In the genomic region with DNA sequence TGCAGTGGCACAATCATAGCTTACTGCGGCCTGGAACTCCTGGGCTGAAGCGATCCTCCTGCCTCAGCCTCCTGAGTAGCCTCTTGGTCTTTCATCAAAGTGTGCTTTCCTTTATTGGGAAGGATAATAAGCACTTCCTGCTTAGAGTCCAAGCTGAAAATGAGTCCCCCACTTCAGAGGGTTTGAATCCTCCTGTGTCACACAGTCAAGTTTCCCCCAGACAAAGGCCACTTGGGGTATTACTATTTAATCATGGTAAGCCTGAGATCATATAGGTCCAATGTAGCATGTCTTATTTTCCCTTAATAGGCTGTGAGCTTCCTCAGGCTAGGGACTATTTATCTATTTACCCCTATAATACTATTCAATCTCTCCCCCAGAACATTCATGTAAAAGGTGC, we compare ENCODE assay signal across 26 cellular contexts.
"Had no signal": no experiment of that assay in that cellular context is flagged by ENCODE, and none has a peak within 500 bp of the region (broad histone marks: within the 10 kb centered on the region; RNA-seq: fewer than 3 reads in every experiment).

No MANE protein-coding gene starts in this region.

- H3K9me3 Mint-ChIP-seq: activated CD4-positive, alpha-beta memory T cell treated with anti-CD3 and anti-CD28 coated beads, Interleukin-2, amount 10 ng/mL, durations not matched to agents 7 days and 5 days; activated CD4-positive, alpha-beta T cell treated with anti-CD3 and anti-CD28 coated beads, Interleukin-2, amount 10 ng/mL, durations not matched to agents 7 days and 5 days; activated naive CD4-positive, alpha-beta T cell treated with anti-CD3 and anti-CD28 coated beads, Interleukin-2, amount 10 ng/mL, durations not matched to agents 7 days and 5 days; activated naive CD4-positive, alpha-beta T cell treated with anti-CD3 and anti-CD28 coated beads, Interleukin-2, amount 50 U/mL, for 72 hours; activated naive CD8-positive, alpha-beta T cell treated with anti-CD3 and anti-CD28 coated beads, Interleukin-2, amount 10 ng/mL, durations not matched to agents 7 days and 5 days; activated T-cell treated with anti-CD3 and anti-CD28 coated beads, Interleukin-2, amount 50 U/mL, for 24 hours; activated T-cell treated with anti-CD3 and anti-CD28 coated beads, Interleukin-2, amount 50 U/mL, for 72 hours; central memory CD8-positive, alpha-beta T cell; dendritic cell treated with granulocyte-macrophage colony-stimulating factor and Interleukin-4, amounts not matched to agents 40 ng/mL and 50 ng/mL, for 4 days; endodermal cell; WTC11 had no signal

- H3K27me3 ChIP-seq: ascending aorta, brain microvascular endothelial cell had no signal

- H3K27ac Mint-ChIP-seq: activated CD4-positive, alpha-beta memory T cell treated with anti-CD3 and anti-CD28 coated beads, Interleukin-2, amount 10 ng/mL, durations not matched to agents 7 days and 5 days; activated CD4-positive, alpha-beta T cell treated with anti-CD3 and anti-CD28 coated beads, Interleukin-2, amount 10 ng/mL, durations not matched to agents 7 days and 5 days; activated naive CD4-positive, alpha-beta T cell treated with anti-CD3 and anti-CD28 coated beads, Interleukin-2, amount 10 ng/mL, durations not matched to agents 7 days and 5 days; activated naive CD4-positive, alpha-beta T cell treated with anti-CD3 and anti-CD28 coated beads, Interleukin-2, amount 50 U/mL, for 72 hours; activated naive CD8-positive, alpha-beta T cell treated with anti-CD3 and anti-CD28 coated beads, Interleukin-2, amount 10 ng/mL, durations not matched to agents 7 days and 5 days; activated T-cell treated with anti-CD3 and anti-CD28 coated beads, Interleukin-2, amount 50 U/mL, for 24 hours; activated T-cell treated with anti-CD3 and anti-CD28 coated beads, Interleukin-2, amount 50 U/mL, for 72 hours; dendritic cell treated with granulocyte-macrophage colony-stimulating factor and Interleukin-4, amounts not matched to agents 40 ng/mL and 50 ng/mL, for 4 days; endodermal cell; WTC11 had no signal

- H3K36me3 Mint-ChIP-seq: activated naive CD4-positive, alpha-beta T cell treated with anti-CD3 and anti-CD28 coated beads, Interleukin-2, amount 10 ng/mL, durations not matched to agents 7 days and 5 days; activated naive CD4-positive, alpha-beta T cell treated with anti-CD3 and anti-CD28 coated beads, Interleukin-2, amount 50 U/mL, for 72 hours; activated naive CD8-positive, alpha-beta T cell treated with anti-CD3 and anti-CD28 coated beads, Interleukin-2, amount 10 ng/mL, durations not matched to agents 7 days and 5 days; WTC11 had no signal

- H3K36me3 ChIP-seq: ascending aorta, brain microvascular endothelial cell had no signal

- H3K9me3 ChIP-seq: ascending aorta had no signal

- H3K4me3 Mint-ChIP-seq: activated CD4-positive, alpha-beta memory T cell treated with anti-CD3 and anti-CD28 coated beads, Interleukin-2, amount 10 ng/mL, durations not matched to agents 7 days and 5 days; activated CD4-positive, alpha-beta T cell treated with anti-CD3 and anti-CD28 coated beads, Interleukin-2, amount 10 ng/mL, durations not matched to agents 7 days and 5 days; activated naive CD4-positive, alpha-beta T cell treated with anti-CD3 and anti-CD28 coated beads, Interleukin-2, amount 10 ng/mL, durations not matched to agents 7 days and 5 days; activated naive CD8-positive, alpha-beta T cell treated with anti-CD3 and anti-CD28 coated beads, Interleukin-2, amount 10 ng/mL, durations not matched to agents 7 days and 5 days; activated T-cell treated with anti-CD3 and anti-CD28 coated beads, Interleukin-2, amount 50 U/mL, for 24 hours; activated T-cell treated with anti-CD3 and anti-CD28 coated beads, Interleukin-2, amount 50 U/mL, for 72 hours; central memory CD8-positive, alpha-beta T cell; dendritic cell treated with granulocyte-macrophage colony-stimulating factor and Interleukin-4, amounts not matched to agents 40 ng/mL and 50 ng/mL, for 4 days; endodermal cell; WTC11 had no signal

- DNase-seq: activated CD4-positive, alpha-beta memory T cell treated with anti-CD3 and anti-CD28 coated beads, Interleukin-2, amount 10 ng/mL, durations not matched to agents 7 days and 5 days; activated CD4-positive, alpha-beta T cell treated with anti-CD3 and anti-CD28 coated beads for 1 hour; activated CD4-positive, alpha-beta T cell treated with anti-CD3 and anti-CD28 coated beads for 4 hours; activated CD4-positive, alpha-beta T cell treated with anti-CD3 and anti-CD28 coated beads, Interleukin-2, amount 10 ng/mL, durations not matched to agents 7 days and 5 days; activated CD4-positive, alpha-beta T cell treated with anti-CD3 and anti-CD28 coated beads, Interleukin-2, amount 50 U/mL, for 4 hours; activated CD8-positive, alpha-beta memory T cell treated with anti-CD3 and anti-CD28 coated beads, Interleukin-2, amount 50 U/mL, for 48 hours; activated gamma-delta T cell; activated naive CD4-positive, alpha-beta T cell; activated naive CD4-positive, alpha-beta T cell treated with anti-CD3 and anti-CD28 coated beads, Interleukin-2, amount 10 ng/mL, durations not matched to agents 7 days and 5 days; activated naive CD8-positive, alpha-beta T cell treated with anti-CD3 and anti-CD28 coated beads, Interleukin-2, amount 10 ng/mL, durations not matched to agents 7 days and 5 days; activated T-cell treated with anti-CD3 and anti-CD28 coated beads for 4 hours; activated T-cell treated with anti-CD3 and anti-CD28 coated beads, Interleukin-2, amount 50 U/mL, for 24 hours; activated T-cell treated with anti-CD3 and anti-CD28 coated beads, Interleukin-2, amount 50 U/mL, for 72 hours; brain microvascular endothelial cell; dorsolateral prefrontal cortex; effector memory CD4-positive, alpha-beta T cell; endodermal cell; foreskin fibroblast; head of caudate nucleus; hippocampal formation had no signal

- H3K4me1 Mint-ChIP-seq: activated CD4-positive, alpha-beta memory T cell treated with anti-CD3 and anti-CD28 coated beads, Interleukin-2, amount 10 ng/mL, durations not matched to agents 7 days and 5 days; activated CD4-positive, alpha-beta T cell treated with anti-CD3 and anti-CD28 coated beads, Interleukin-2, amount 10 ng/mL, durations not matched to agents 7 days and 5 days; activated naive CD4-positive, alpha-beta T cell treated with anti-CD3 and anti-CD28 coated beads, Interleukin-2, amount 10 ng/mL, durations not matched to agents 7 days and 5 days; activated naive CD8-positive, alpha-beta T cell treated with anti-CD3 and anti-CD28 coated beads, Interleukin-2, amount 10 ng/mL, durations not matched to agents 7 days and 5 days; central memory CD8-positive, alpha-beta T cell had no signal

- H3K4me3 ChIP-seq: ascending aorta, coronary artery, dorsolateral prefrontal cortex had no signal
